Comparison of ENCODE assay signal across 38 cellular contexts in the genomic region with DNA sequence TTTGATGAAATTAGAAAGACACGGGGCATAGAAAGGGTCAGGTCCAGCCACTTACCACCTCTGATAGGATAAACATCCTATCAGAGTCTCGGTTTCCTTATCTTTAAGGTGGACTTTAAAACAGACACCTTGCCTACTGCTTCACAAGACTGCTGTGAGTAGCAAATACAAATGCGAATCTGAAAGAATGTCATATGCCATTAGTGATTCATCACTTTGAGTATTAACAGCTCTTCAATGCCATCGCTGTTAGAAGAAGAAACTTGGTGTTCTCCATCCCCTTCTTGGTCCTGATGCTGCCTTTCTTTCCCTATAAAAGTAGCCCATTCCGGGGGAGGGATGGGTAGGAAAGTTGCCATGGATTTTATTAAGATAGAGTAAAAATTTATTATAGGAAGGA.
"Had no signal": no experiment of that assay in that cellular context is flagged by ENCODE, and none has a peak within 500 bp of the region (broad histone marks: within the 10 kb centered on the region; RNA-seq: fewer than 3 reads in every experiment).

No MANE protein-coding gene starts in this region.

- DNase-seq: activated effector memory CD4-positive, alpha-beta T cell treated with anti-CD3 and anti-CD28 coated beads, Interleukin-2, amount 50 U/mL, for 16 hours; activated effector memory CD4-positive, alpha-beta T cell treated with Interleukin-2 at 50 U/mL for 16 hours; activated gamma-delta T cell; activated gamma-delta T cell treated with Interleukin-2 at 50 U/mL for 16 hours; activated naive CD4-positive, alpha-beta T cell; activated naive CD4-positive, alpha-beta T cell treated with anti-CD3 and anti-CD28 coated beads for 36 hours; activated naive CD4-positive, alpha-beta T cell treated with anti-CD3 and anti-CD28 coated beads, Interleukin-2, amount 10 ng/mL, durations not matched to agents 7 days and 5 days; activated naive CD4-positive, alpha-beta T cell treated with anti-CD3 and anti-CD28 coated beads, Interleukin-2, amount 50 U/mL, for 16 hours; activated naive CD4-positive, alpha-beta T cell treated with Interleukin-2 at 50 U/mL for 16 hours; activated naive CD8-positive, alpha-beta T cell treated with anti-CD3 and anti-CD28 coated beads for 36 hours; activated naive CD8-positive, alpha-beta T cell treated with anti-CD3 and anti-CD28 coated beads, Interleukin-2, amount 10 ng/mL, durations not matched to agents 7 days and 5 days; activated naive CD8-positive, alpha-beta T cell treated with anti-CD3 and anti-CD28 coated beads, Interleukin-2, amount 50 U/mL, for 24 hours; activated T-cell treated with anti-CD3 and anti-CD28 coated beads, Interleukin-2, amount 50 U/mL, for 1 hour; activated T-cell treated with anti-CD3 and anti-CD28 coated beads, Interleukin-2, amount 50 U/mL, for 24 hours; activated T-cell treated with anti-CD3 and anti-CD28 coated beads, Interleukin-2, amount 50 U/mL, for 4 hours; activated T-cell treated with anti-CD3 and anti-CD28 coated beads, Interleukin-2, amount 50 U/mL, for 48 hours; activated T-cell treated with anti-CD3 and anti-CD28 coated beads, Interleukin-2, amount 50 U/mL, for 72 hours; adrenal gland; amniotic stem cell; amygdala; anterior cingulate cortex; aorta; body of pancreas; brain microvascular endothelial cell; caudate nucleus; central memory CD4-positive, alpha-beta T cell; cerebellar nuclear complex had no signal

- H3K36me3 ChIP-seq: adrenal gland, ascending aorta, brain microvascular endothelial cell, breast epithelium, cardiac muscle cell had no signal

- H3K4me1 ChIP-seq: adrenal gland, ascending aorta, body of pancreas, breast epithelium had no signal

- H3K9me3 ChIP-seq: adrenal gland, ascending aorta, body of pancreas, breast epithelium had no signal

- H3K27ac Mint-ChIP-seq: activated naive CD4-positive, alpha-beta T cell treated with anti-CD3 and anti-CD28 coated beads for 36 hours; activated naive CD4-positive, alpha-beta T cell treated with anti-CD3 and anti-CD28 coated beads, Interleukin-2, amount 10 ng/mL, durations not matched to agents 7 days and 5 days; activated naive CD4-positive, alpha-beta T cell treated with anti-CD3 and anti-CD28 coated beads, Interleukin-2, amount 50 U/mL, for 24 hours; activated naive CD4-positive, alpha-beta T cell treated with anti-CD3 and anti-CD28 coated beads, Interleukin-2, amount 50 U/mL, for 72 hours; activated naive CD8-positive, alpha-beta T cell; activated naive CD8-positive, alpha-beta T cell treated with anti-CD3 and anti-CD28 coated beads for 36 hours; activated naive CD8-positive, alpha-beta T cell treated with anti-CD3 and anti-CD28 coated beads, Interleukin-2, amount 10 ng/mL, durations not matched to agents 7 days and 5 days; activated naive CD8-positive, alpha-beta T cell treated with anti-CD3 and anti-CD28 coated beads, Interleukin-2, amount 50 U/mL, for 24 hours; activated T-cell treated with anti-CD3 and anti-CD28 coated beads, Interleukin-2, amount 50 U/mL, for 24 hours; activated T-cell treated with anti-CD3 and anti-CD28 coated beads, Interleukin-2, amount 50 U/mL, for 72 hours; activated T-helper 1 cell treated with anti-CD3 and anti-CD28 coated beads, Interleukin-12 subunit alpha, Interleukin-12 subunit beta, Interleukin-2, Interleukin-4 antibody, amounts not matched to agents 30 ng/mL and 10 ng/mL and 1 ng/mL, durations not matched to agents 14 hours and 24 hours and 36 hours; activated T-helper 17 cell treated with anti-CD3 and anti-CD28 coated beads, Interleukin-2, amount 50 U/mL, for 72 hours; activated T-helper 2 cell treated with anti-CD3 and anti-CD28 coated beads, Interferon-gamma antibody, Interleukin-2, Interleukin-4, amounts not matched to agents 10 μg/mL and 5 μg/mL and 100 μg/mL, durations not matched to agents 14 hours and 24 hours and 36 hours; brain had no signal

- ATAC-seq: activated naive CD4-positive, alpha-beta T cell treated with anti-CD3 and anti-CD28 coated beads, Interleukin-2, amount 50 U/mL, for 72 hours; activated naive CD8-positive, alpha-beta T cell treated with anti-CD3 and anti-CD28 coated beads, Interleukin-2, amount 50 U/mL, for 24 hours; activated T-cell treated with anti-CD3 and anti-CD28 coated beads, Interleukin-2, amount 50 U/mL, for 4 hours; activated T-cell treated with anti-CD3 and anti-CD28 coated beads, Interleukin-2, amount 50 U/mL, for 72 hours; activated T-helper 17 cell treated with anti-CD3 and anti-CD28 coated beads, Interleukin-2, amount 50 U/mL, for 72 hours; body of pancreas had no signal

- H3K27me3 ChIP-seq: adrenal gland, ascending aorta, body of pancreas, brain microvascular endothelial cell, breast epithelium had no signal

- H3K36me3 Mint-ChIP-seq: activated naive CD4-positive, alpha-beta T cell treated with anti-CD3 and anti-CD28 coated beads, Interleukin-2, amount 10 ng/mL, durations not matched to agents 7 days and 5 days; activated naive CD4-positive, alpha-beta T cell treated with anti-CD3 and anti-CD28 coated beads, Interleukin-2, amount 50 U/mL, for 24 hours; activated naive CD4-positive, alpha-beta T cell treated with anti-CD3 and anti-CD28 coated beads, Interleukin-2, amount 50 U/mL, for 72 hours; activated naive CD8-positive, alpha-beta T cell; activated naive CD8-positive, alpha-beta T cell treated with anti-CD3 and anti-CD28 coated beads for 36 hours; activated naive CD8-positive, alpha-beta T cell treated with anti-CD3 and anti-CD28 coated beads, Interleukin-2, amount 10 ng/mL, durations not matched to agents 7 days and 5 days; brain had no signal

- H3K27me3 Mint-ChIP-seq: brain had no signal

- H3K27ac ChIP-seq: adrenal gland, ascending aorta, body of pancreas, brain microvascular endothelial cell, breast epithelium, cardiac muscle cell had no signal

- H3K4me3 Mint-ChIP-seq: activated naive CD4-positive, alpha-beta T cell treated with anti-CD3 and anti-CD28 coated beads for 36 hours; activated naive CD4-positive, alpha-beta T cell treated with anti-CD3 and anti-CD28 coated beads, Interleukin-2, amount 10 ng/mL, durations not matched to agents 7 days and 5 days; activated naive CD4-positive, alpha-beta T cell treated with anti-CD3 and anti-CD28 coated beads, Interleukin-2, amount 50 U/mL, for 24 hours; activated naive CD8-positive, alpha-beta T cell; activated naive CD8-positive, alpha-beta T cell treated with anti-CD3 and anti-CD28 coated beads for 36 hours; activated naive CD8-positive, alpha-beta T cell treated with anti-CD3 and anti-CD28 coated beads, Interleukin-2, amount 10 ng/mL, durations not matched to agents 7 days and 5 days; activated naive CD8-positive, alpha-beta T cell treated with anti-CD3 and anti-CD28 coated beads, Interleukin-2, amount 50 U/mL, for 24 hours; activated T-cell treated with anti-CD3 and anti-CD28 coated beads, Interleukin-2, amount 50 U/mL, for 24 hours; activated T-cell treated with anti-CD3 and anti-CD28 coated beads, Interleukin-2, amount 50 U/mL, for 4 hours; activated T-cell treated with anti-CD3 and anti-CD28 coated beads, Interleukin-2, amount 50 U/mL, for 72 hours; activated T-helper 1 cell treated with anti-CD3 and anti-CD28 coated beads, Interleukin-12 subunit alpha, Interleukin-12 subunit beta, Interleukin-2, Interleukin-4 antibody, amounts not matched to agents 30 ng/mL and 10 ng/mL and 1 ng/mL, durations not matched to agents 14 hours and 24 hours and 36 hours; activated T-helper 17 cell treated with anti-CD3 and anti-CD28 coated beads, Interleukin-2, amount 50 U/mL, for 72 hours; brain; central memory CD8-positive, alpha-beta T cell had no signal

- H3K9me3 Mint-ChIP-seq: activated naive CD4-positive, alpha-beta T cell treated with anti-CD3 and anti-CD28 coated beads for 36 hours; activated naive CD4-positive, alpha-beta T cell treated with anti-CD3 and anti-CD28 coated beads, Interleukin-2, amount 10 ng/mL, durations not matched to agents 7 days and 5 days; activated naive CD4-positive, alpha-beta T cell treated with anti-CD3 and anti-CD28 coated beads, Interleukin-2, amount 50 U/mL, for 24 hours; activated naive CD4-positive, alpha-beta T cell treated with anti-CD3 and anti-CD28 coated beads, Interleukin-2, amount 50 U/mL, for 72 hours; activated naive CD8-positive, alpha-beta T cell treated with anti-CD3 and anti-CD28 coated beads for 36 hours; activated naive CD8-positive, alpha-beta T cell treated with anti-CD3 and anti-CD28 coated beads, Interleukin-2, amount 10 ng/mL, durations not matched to agents 7 days and 5 days; activated naive CD8-positive, alpha-beta T cell treated with anti-CD3 and anti-CD28 coated beads, Interleukin-2, amount 50 U/mL, for 24 hours; activated T-cell treated with anti-CD3 and anti-CD28 coated beads, Interleukin-2, amount 50 U/mL, for 24 hours; activated T-cell treated with anti-CD3 and anti-CD28 coated beads, Interleukin-2, amount 50 U/mL, for 4 hours; activated T-cell treated with anti-CD3 and anti-CD28 coated beads, Interleukin-2, amount 50 U/mL, for 72 hours; activated T-helper 1 cell treated with anti-CD3 and anti-CD28 coated beads, Interleukin-12 subunit alpha, Interleukin-12 subunit beta, Interleukin-2, Interleukin-4 antibody, amounts not matched to agents 30 ng/mL and 10 ng/mL and 1 ng/mL, durations not matched to agents 14 hours and 24 hours and 36 hours; activated T-helper 17 cell treated with anti-CD3 and anti-CD28 coated beads, Interleukin-2, amount 50 U/mL, for 72 hours; activated T-helper 2 cell treated with anti-CD3 and anti-CD28 coated beads, Interferon-gamma antibody, Interleukin-2, Interleukin-4, amounts not matched to agents 10 μg/mL and 5 μg/mL and 100 μg/mL, durations not matched to agents 14 hours and 24 hours and 36 hours; central memory CD8-positive, alpha-beta T cell had no signal

- H3K4me3 ChIP-seq: adrenal gland, ascending aorta, body of pancreas, breast epithelium, cardiac muscle cell had no signal

- H3K4me1 Mint-ChIP-seq: activated naive CD4-positive, alpha-beta T cell treated with anti-CD3 and anti-CD28 coated beads, Interleukin-2, amount 10 ng/mL, durations not matched to agents 7 days and 5 days; activated naive CD4-positive, alpha-beta T cell treated with anti-CD3 and anti-CD28 coated beads, Interleukin-2, amount 50 U/mL, for 24 hours; activated naive CD8-positive, alpha-beta T cell treated with anti-CD3 and anti-CD28 coated beads for 36 hours; activated naive CD8-positive, alpha-beta T cell treated with anti-CD3 and anti-CD28 coated beads, Interleukin-2, amount 10 ng/mL, durations not matched to agents 7 days and 5 days; activated naive CD8-positive, alpha-beta T cell treated with anti-CD3 and anti-CD28 coated beads, Interleukin-2, amount 50 U/mL, for 24 hours; activated T-helper 17 cell treated with anti-CD3 and anti-CD28 coated beads, Interleukin-2, amount 50 U/mL, for 72 hours; central memory CD8-positive, alpha-beta T cell had no signal
